ENCODE assay signal across 8 cellular contexts in the genomic region with DNA sequence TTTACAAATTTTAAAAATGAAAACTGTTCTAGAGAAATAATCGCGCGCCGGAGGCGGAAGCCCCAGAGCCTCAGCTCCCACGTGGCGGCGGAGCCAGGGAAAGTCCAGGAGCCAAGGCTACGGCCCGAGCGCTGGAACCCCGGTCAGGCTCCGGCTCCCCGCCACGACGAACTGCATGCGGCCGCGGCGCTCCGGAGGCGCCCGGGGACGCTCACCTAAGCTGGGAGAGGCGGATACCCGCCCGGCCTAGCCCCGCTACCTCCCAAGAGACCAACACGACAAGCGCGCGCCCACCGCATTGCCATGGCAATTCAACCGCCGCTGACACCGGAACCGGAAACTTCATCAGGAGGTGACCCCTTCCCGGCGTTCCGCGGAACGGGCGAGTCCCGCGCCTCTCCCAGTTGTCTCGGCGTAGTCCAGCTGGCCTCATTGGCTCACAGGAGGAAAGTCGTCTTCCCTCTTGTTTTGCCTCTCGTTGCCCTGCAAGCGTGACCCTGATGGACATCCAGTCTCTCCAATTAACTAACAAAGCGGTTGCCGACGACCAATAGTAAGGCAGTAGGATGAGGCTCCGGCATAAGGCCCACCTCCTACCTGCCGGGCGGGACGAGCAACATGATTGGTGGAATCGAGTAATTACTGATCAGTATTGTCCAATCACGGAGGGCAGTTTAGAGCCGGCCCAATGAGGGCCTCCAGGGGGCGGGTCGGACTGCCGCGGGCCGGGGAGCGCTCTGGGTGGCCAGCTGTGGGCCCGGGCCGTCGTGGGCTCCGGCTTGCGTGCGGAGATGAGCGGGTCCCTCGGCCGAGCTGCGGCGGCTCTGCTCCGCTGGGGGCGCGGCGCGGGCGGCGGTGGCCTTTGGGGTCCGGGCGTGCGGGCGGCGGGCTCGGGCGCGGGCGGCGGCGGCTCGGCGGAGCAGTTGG. TPM values are rescaled to one million over a fixed set of nuclear protein-coding genes. Genes with fewer than 3 reads are reported as not detected.
DNase-seq lines count a peak whose midpoint lies in the region; ATAC-seq, FAIRE-seq and TF ChIP-seq lines count a peak whose summit lies in the region.

GLRX5 (plus strand) TSS at position 752 of the 927 bp plus-strand sequence; CDS start at position 792, 40 bp downstream.

- H3K4me3 ChIP-seq in BE2C (ENCODE audit: low read depth, low read length): peak within 1 kb of the TSS; percentile 98

- no peaks in the 10 kb centered on the region for H3K9me3 ChIP-seq in BE2C

- H3K27me3 ChIP-seq in BE2C: no peaks in the 10 kb centered on the region

- DNase-seq in BE2C: peak; percentile 98
- peak; percentile 97 for DNase-seq in GM19240 (ENCODE audit: insufficient read length, low spot score)
- DNase-seq in NCI-H526 (lab: John Stamatoyannopoulos, UW): peak; percentile 99 to 100
- DNase-seq in activated CD4-positive, alpha-beta T cell treated with anti-CD3 and anti-CD28 coated beads for 48 hours: peak; percentile 98
- peak; percentile 100 for DNase-seq in kidney glomerular epithelial cell (lab: John Stamatoyannopoulos, UW)
- peak; percentile 90 to 96 for DNase-seq in stimulated activated CD4-positive, alpha-beta T cell treated with anti-CD3 and anti-CD28 coated beads, Interleukin-1b, Interleukin-23, amount 100 ng/mL, for 1 hour (ENCODE audit: low read depth in 2 of 2)

- peaks cover 5% of the 10 kb centered on the region for H3K4me1 ChIP-seq in BE2C

- H3K36me3 ChIP-seq in BE2C: peaks cover 12% of the 10 kb centered on the region; the same call in 1 of the 2 replicates

- peak; percentile 94 for FAIRE-seq in colon (lab: Jason Lieb, UNC)

- ATAC-seq in HG03460 (IDR thresholded peaks at IDR 0.05; ENCODE audit: unreplicated experiment): peak; percentile 92

- no peak for TF ChIP-seq CTCF in BE2C (IDR thresholded peaks at IDR 0.05; ENCODE audit: low read depth, low read length)

RNA-seq across cellular contexts. Expression of gene GLRX5, which starts in this region (rescaled TPM):
- 189 TPM for polyA plus RNA-seq in BE2C (2012; ENCODE audit: insufficient read depth, insufficient read length, low read depth)

Comparison
In these comparisons a context has a peak if more than half of its experiments do, and no peak if none do; other contexts are left out.
1. Peak in every context shown above with its lines: DNase-seq, ATAC-seq and H3K4me3 ChIP-seq.